ENCODE assay signal across 8 cellular contexts in the genomic region with DNA sequence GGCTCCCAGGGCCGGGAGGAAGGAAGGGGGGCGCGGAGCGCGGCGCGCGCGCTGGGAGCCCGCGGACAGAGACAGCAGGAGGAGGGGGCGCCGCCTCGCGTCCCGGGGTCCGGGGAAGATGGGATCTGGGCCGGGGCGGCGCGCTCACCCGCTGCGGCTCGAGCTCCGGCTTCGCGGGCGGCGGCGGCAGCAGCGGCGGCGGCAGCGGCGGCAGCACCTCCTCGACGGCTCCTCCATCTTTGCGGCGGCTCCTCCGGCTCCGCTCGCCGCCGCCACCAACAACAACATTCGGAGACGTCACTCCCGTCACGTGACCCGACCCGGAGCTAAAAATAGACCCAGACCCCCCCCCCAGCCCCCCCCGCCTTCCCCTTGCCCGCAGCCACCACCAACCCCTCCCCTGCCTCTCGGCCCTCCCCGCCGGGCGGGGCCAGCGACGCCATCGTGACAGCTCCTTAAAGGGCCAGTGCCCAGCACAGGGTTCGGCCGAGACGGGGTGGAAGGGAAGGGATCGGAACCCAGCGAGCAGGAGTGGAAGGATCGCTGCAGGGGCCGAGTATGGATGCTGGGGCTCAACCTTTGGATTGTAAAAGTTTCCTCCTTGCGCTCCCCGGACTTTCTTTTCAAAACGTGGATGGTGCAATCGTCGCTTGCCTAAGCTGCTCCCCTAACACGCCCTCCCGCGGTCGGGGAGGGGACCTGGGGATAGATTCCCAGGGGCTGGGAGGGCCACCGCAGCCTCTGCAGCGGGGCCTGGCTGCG. TPM values are rescaled to one million over a fixed set of nuclear protein-coding genes. Genes with fewer than 3 reads are reported as not detected.
DNase-seq lines count a peak whose midpoint lies in the region; ATAC-seq and TF ChIP-seq lines count a peak whose summit lies in the region.

A gene (minus strand): TSS at position 286 of the 762 bp plus-strand sequence. CDS start 6,126 bp downstream, outside the sequence.

- POLR2A ChIA-PET in PC-3 (lab: Charles Lee; ENCODE audit: unreplicated experiment): interaction anchor here (0.5 to 0.9 kb wide), 9 partner anchors 13 to 578 kb away, joined by 3 to 11 read pairs (median 4); no protein-coding TSS in a partner anchor

- H3K36me3 ChIP-seq in PC-3 (ENCODE audit: low read depth, low read length): no peaks in the 10 kb centered on the region
- no peaks in the 10 kb centered on the region for H3K36me3 ChIP-seq in mucosa of rectum (ENCODE audit: control insufficient read depth in 2 of 2, insufficient read depth in 2 of 2, low read length in 2 of 2)

- no TSS peak for BruUV-seq in PC-3 (replicated peaks; lab: Mats Ljungman, UMichigan)

- no peaks in the 10 kb centered on the region for H3K9me2 ChIP-seq in PC-3 (replicated peaks; ENCODE audit: low read length)

- intact Hi-C loops in PC-3 (cut with micrococcal nuclease): loop anchor here (1.0 kb wide), 1 partner anchor 15 kb away; no protein-coding TSS in a partner anchor

- H2AFZ ChIP-seq in PC-3 (ENCODE audit: low read length): peak within 1 kb of the TSS; percentile 84

- H3F3A ChIP-seq in PC-3 (ENCODE audit: low read length, unreplicated experiment): no peaks in the 10 kb centered on the region

- H3K4me3 ChIP-seq in Jurkat, Clone E6-1 (ENCODE audit: low read length): peak within 1 kb of the TSS; percentile 73
- peak within 1 kb of the TSS; percentile 72 for H3K4me3 ChIP-seq in PC-3 (ENCODE audit: low read length)
- peak within 1 kb of the TSS; percentile 76 for H3K4me3 ChIP-seq in epithelial cell of proximal tubule (ENCODE audit: low read depth, low read length)
- peak within 1 kb of the TSS; percentile 84 to 86 for H3K4me3 ChIP-seq in mucosa of rectum (ENCODE audit: low read length in 2 of 2)

- no peaks in the 10 kb centered on the region for H4K20me1 ChIP-seq in PC-3 (ENCODE audit: low read length)

- CTCF ChIA-PET in PC-3 (lab: Charles Lee): interaction anchor here (0.6 to 2.2 kb wide), 7 partner anchors 8 to 45 kb away, joined by 4 to 18 read pairs (median 8); no protein-coding TSS in a partner anchor

- H3K9ac ChIP-seq in PC-3 (ENCODE audit: low read length) (peak within 1 kb of the TSS; percentile 77), mucosa of rectum (ENCODE audit: low read depth in 1 of 2, low read length in 2 of 2) (peak within 1 kb of the TSS; percentile 81 to 82)

- H3K27me3 ChIP-seq in PC-3 (ENCODE audit: low read length) (no peaks in the 10 kb centered on the region), mucosa of rectum (ENCODE audit: control insufficient read depth in 2 of 2, insufficient read depth in 2 of 2, low read length in 2 of 2) (no peaks in the 10 kb centered on the region)

- H3K9me3 ChIP-seq in PC-3 (ENCODE audit: low read length): no peaks in the 10 kb centered on the region
- H3K9me3 ChIP-seq in mucosa of rectum (ENCODE audit: control insufficient read depth in 2 of 2, low read length in 2 of 2): no peaks in the 10 kb centered on the region

- no peaks in the 10 kb centered on the region for H3K79me2 ChIP-seq in PC-3 (ENCODE audit: low read length)

- H3K4me1 ChIP-seq in PC-3 (ENCODE audit: insufficient read depth, low read length): peaks cover 13% of the 10 kb centered on the region
- peaks cover 16 to 22% of the 10 kb centered on the region in 2 donors for H3K4me1 ChIP-seq in mucosa of rectum (ENCODE audit: control insufficient read depth in 2 of 2, insufficient read depth in 2 of 2, low read length in 2 of 2)

- H3K4me2 ChIP-seq in PC-3 (ENCODE audit: low read length): peak within 1 kb of the TSS; percentile 99

- TF ChIP-seq CTCF in PC-3 (conservative IDR thresholded peaks at IDR 0.05; ENCODE audit: low read depth, low read length): peak; percentile 77
- TF ChIP-seq CTCF in epithelial cell of proximal tubule (conservative IDR thresholded peaks at IDR 0.05; ENCODE audit: low read depth, low read length): peak; percentile 59

- peak; percentile 91 for ATAC-seq in GM21619 (IDR thresholded peaks at IDR 0.05; ENCODE audit: unreplicated experiment)
- peak; percentile 92 for ATAC-seq in PC-3

- H3K27ac ChIP-seq in PC-3 (ENCODE audit: low read length) (peak within 1 kb of the TSS; percentile 57), mucosa of rectum (ENCODE audit: low read depth in 2 of 2, low read length in 2 of 2) (peak within 1 kb of the TSS; percentile 85 to 87)

- DNase-seq in DMS53 (lab: John Stamatoyannopoulos, UW): peak; percentile 98
- DNase-seq in Jurkat, Clone E6-1 (ENCODE audit: low read depth, low spot score): peak; percentile 89
- DNase-seq in PC-3: peak; percentile 97
- DNase-seq in activated T-cell treated with anti-CD3 and anti-CD28 coated beads for 48 hours (ENCODE audit: low read depth): peak; percentile 95
- peak; percentile 45 for DNase-seq in epithelial cell of proximal tubule (ENCODE audit: low read depth)
- DNase-seq in stimulated activated CD8-positive, alpha-beta memory T cell treated with anti-CD3 and anti-CD28 coated beads, Interleukin-4, amount 100 ng/mL, for 4 hours (ENCODE audit: low read depth in 2 of 2, low spot score in 1 of 2): peak; percentile 92 to 94

RNA-seq across cellular contexts. Expression of the gene that starts here (rescaled TPM):
- polyA plus RNA-seq in Jurkat, Clone E6-1 (2012; ENCODE audit: insufficient read depth, insufficient read length): 9.4 TPM
- total RNA-seq in PC-3 (2014; rRNA removed) (39.1 and 47.1 TPM in 2 replicates), epithelial cell of proximal tubule (7.3 and 13.5 TPM in 2 replicates)

Comparison
In these comparisons a context has a peak if more than half of its experiments do, and no peak if none do; other contexts are left out.
1. Peak in every context shown above with its lines: DNase-seq, ATAC-seq, H3K4me3 ChIP-seq and H3K27ac ChIP-seq.
2. DNase-seq: peak in every context shown above with its lines; median percentile 98 in DMS53; 97 in PC-3; 95 in activated T-cell treated with anti-CD3 and anti-CD28 coated beads for 48 hours; 93 in stimulated activated CD8-positive, alpha-beta memory T cell treated with anti-CD3 and anti-CD28 coated beads, Interleukin-4, amount 100 ng/mL, for 4 hours; 89 in Jurkat, Clone E6-1; 45 in epithelial cell of proximal tubule.